In genomic region chr15:77024273-77025065, GRCh38 we compare ENCODE assay signal across 8 cellular contexts. TPM values are rescaled to one million over a fixed set of nuclear protein-coding genes. Genes with fewer than 3 reads are reported as not detected.
DNase-seq lines count a peak whose midpoint lies in the region; ATAC-seq, FAIRE-seq and TF ChIP-seq lines count a peak whose summit lies in the region.

No MANE protein-coding gene starts in this region.

- no peak overlapping the region for H3K27ac ChIP-seq in kidney (ENCODE audit: low read depth in 2 of 2, low read length in 2 of 2)

- FAIRE-seq in kidney (lab: Jason Lieb, UNC) = no peak

- intact Hi-C loops in kidney (cut with DNase I) = loop anchor here (5.0 kb wide), 1 partner anchor 518 kb away; no protein-coding TSS in a partner anchor

- DNase-seq in NAMALWA (ENCODE audit: low spot score) = peak; percentile 74
- peak; percentile 26 to 58 (median 53) for DNase-seq in activated CD4-positive, CD25-positive, alpha-beta regulatory T cell (lab: John Stamatoyannopoulos, UW)
- DNase-seq in T47D (ENCODE audit: low read depth in 1 of 2, low spot score in 1 of 2) = peak; percentile 58 to 79
- peak; percentile 81 for DNase-seq in kidney
- DNase-seq in stimulated activated CD4-positive, alpha-beta T cell treated with anti-CD3 and anti-CD28 coated beads, Interleukin-2, amount 100 ng/mL, for 24 hours = peak; percentile 80 to 81
- no peak for DNase-seq in GF-D8 (lab: John Stamatoyannopoulos, UW)

- no peak overlapping the region for H3K4me3 ChIP-seq in kidney (ENCODE audit: low read length in 2 of 2)

- in situ Hi-C loops in T47D (cut with HindIII; ENCODE audit: low pct_unique_long_range_greater_than_20kb, low sequenced_read_pairs) = no loop called here

- TF ChIP-seq CTCF in GM12874 (IDR thresholded peaks at IDR 0.05; ENCODE audit: insufficient read depth, low read depth, low read length) (peak; percentile 88), kidney (IDR thresholded peaks at IDR 0.05; ENCODE audit: borderline replicate concordance, extremely low read depth, insufficient read depth) (peak; percentile 84)

- no peak overlapping the region for H3K9ac ChIP-seq in kidney (ENCODE audit: low read length in 2 of 2)

- H3K36me3 ChIP-seq in kidney (ENCODE audit: control insufficient read depth in 1 of 2, insufficient read depth in 2 of 2, low read length in 2 of 2) = no peaks in the 10 kb centered on the region

- peaks cover 0 to 5% of the 10 kb centered on the region in 2 donors for H3K4me1 ChIP-seq in kidney (ENCODE audit: control insufficient read depth in 1 of 2, insufficient read depth in 1 of 2, low read depth in 1 of 2, low read length in 2 of 2)

- no peak for ATAC-seq in GM19455 (IDR thresholded peaks at IDR 0.05; ENCODE audit: unreplicated experiment)

- no peaks in the 10 kb centered on the region for H3K9me3 ChIP-seq in kidney (ENCODE audit: control insufficient read depth in 1 of 2, low read length in 2 of 2)

RNA-seq across cellular contexts. Expression of gene PSTPIP1, which starts 29.5 kb away (rescaled TPM):
- 22.1 TPM for total RNA-seq in kidney
- polyA plus RNA-seq in kidney (ENCODE audit: insufficient read depth, low read depth, low replicate concordance) = 2.2 TPM

RNA-seq across cellular contexts. Expression of gene TSPAN3, which starts 46.4 kb away (rescaled TPM):
- 245 TPM for total RNA-seq in kidney
- 273 TPM for polyA plus RNA-seq in kidney (ENCODE audit: insufficient read depth, low read depth, low replicate concordance)
